In genomic region chr3:116007000-116007399, GRCh38 we compare ENCODE assay signal across 1 cellular context.
TF ChIP-seq lines count a peak whose summit lies in the region.

No MANE protein-coding gene starts in this region.

TF ChIP-seq in GM12878, 131 proteins besides CTCF, POLR2A, EP300 and RAD21 (continued from another document):
- TF ChIP-seq, protein P1, sequence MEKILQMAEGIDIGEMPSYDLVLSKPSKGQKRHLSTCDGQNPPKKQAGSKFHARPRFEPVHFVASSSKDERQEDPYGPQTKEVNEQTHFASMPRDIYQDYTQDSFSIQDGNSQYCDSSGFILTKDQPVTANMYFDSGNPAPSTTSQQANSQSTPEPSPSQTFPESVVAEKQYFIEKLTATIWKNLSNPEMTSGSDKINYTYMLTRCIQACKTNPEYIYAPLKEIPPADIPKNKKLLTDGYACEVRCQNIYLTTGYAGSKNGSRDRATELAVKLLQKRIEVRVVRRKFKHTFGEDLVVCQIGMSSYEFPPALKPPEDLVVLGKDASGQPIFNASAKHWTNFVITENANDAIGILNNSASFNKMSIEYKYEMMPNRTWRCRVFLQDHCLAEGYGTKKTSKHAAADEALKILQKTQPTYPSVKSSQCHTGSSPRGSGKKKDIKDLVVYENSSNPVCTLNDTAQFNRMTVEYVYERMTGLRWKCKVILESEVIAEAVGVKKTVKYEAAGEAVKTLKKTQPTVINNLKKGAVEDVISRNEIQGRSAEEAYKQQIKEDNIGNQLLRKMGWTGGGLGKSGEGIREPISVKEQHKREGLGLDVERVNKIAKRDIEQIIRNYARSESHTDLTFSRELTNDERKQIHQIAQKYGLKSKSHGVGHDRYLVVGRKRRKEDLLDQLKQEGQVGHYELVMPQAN (conservative IDR thresholded peaks at IDR 0.05) = no peak
- TF ChIP-seq HCFC1 (IDR thresholded peaks at IDR 0.05; ENCODE audit: low read length) (no peak), GATAD2B (conservative IDR thresholded peaks at IDR 0.05; ENCODE audit: low read depth) (no peak)
TF ChIP-seq in GM12878: peak in this region for 12.
